ENCODE assay signal across 18 cellular contexts in genomic region chr14:97039717-97040363, GRCh38.
DNase-seq lines count a peak whose midpoint lies in the region; ATAC-seq and TF ChIP-seq lines count a peak whose summit lies in the region.
"Had no signal": no experiment of that assay in that cellular context is flagged by ENCODE, and none has a peak within 500 bp of the region (broad histone marks: within the 10 kb centered on the region; RNA-seq: fewer than 3 reads in every experiment).

No MANE protein-coding gene starts in this region.

- H3F3A ChIP-seq in smooth muscle cell (ENCODE audit: low read depth): no peaks in the 10 kb centered on the region

- POLR2A ChIA-PET in T-cell (lab: Charles Lee): interaction anchor here in 1 of 2 donors (0.6 kb wide), 1 partner anchor 43 kb away, joined by 4 read pairs; no protein-coding TSS in a partner anchor

- H3K79me1 ChIP-seq in neuronal stem cell (ENCODE audit: low read depth, low read length): no peaks in the 10 kb centered on the region

- no peak for TF ChIP-seq POLR2A in NB4 (IDR thresholded peaks at IDR 0.05; ENCODE audit: extremely low read depth, insufficient read length)

- no peaks in the 10 kb centered on the region for H3K36me3 Mint-ChIP-seq in T-cell

- no peak overlapping the region for H2BK12ac ChIP-seq in neuronal stem cell (ENCODE audit: low read length)

- no CpG with 5 or more reads among the region's 1 CpG for WGBS in neuronal stem cell (ENCODE audit: extremely low coverage in 2 of 2, insufficient read length in 2 of 2, insufficient replicate concordance in 1 of 2), 2 donors
- WGBS in smooth muscle cell (ENCODE audit: low lambda C conversion rate): 96% methylated on average over 1 of the region's 1 CpG

- H3K27me3 ChIP-seq in neuronal stem cell (ENCODE audit: control insufficient read depth in 3 of 3, insufficient read depth in 3 of 3, low read depth in 1 of 3, low read length in 3 of 3): no peaks in the 10 kb centered on the region
- H3K27me3 ChIP-seq in smooth muscle cell (ENCODE audit: low read depth): peaks cover 8% of the 10 kb centered on the region
- H3K27me3 ChIP-seq: BE2C had no signal

- TF ChIP-seq CTCF in GM13976 (IDR thresholded peaks at IDR 0.05; ENCODE audit: borderline replicate concordance, control extremely low read depth, extremely low read depth, insufficient read depth, missing control alignments) (no peak), NB4 (IDR thresholded peaks at IDR 0.05; ENCODE audit: low read depth, low read length) (no peak), smooth muscle cell (IDR thresholded peaks at IDR 0.05; ENCODE audit: borderline replicate concordance, insufficient read depth, poor library complexity, severe bottlenecking) (no peak)

- H3K36me3 ChIP-seq in neuronal stem cell (replicated peaks in 1 of 2; ENCODE audit: control insufficient read depth in 2 of 2, insufficient read depth in 2 of 2, low read length in 2 of 2) (no peaks in the 10 kb centered on the region), smooth muscle cell (ENCODE audit: low read depth) (no peaks in the 10 kb centered on the region)
- H3K36me3 ChIP-seq: BE2C had no signal

- no peak overlapping the region for H2BK5ac ChIP-seq in neuronal stem cell (ENCODE audit: low read length)

- H3K79me2 ChIP-seq in smooth muscle cell (ENCODE audit: low read depth): no peaks in the 10 kb centered on the region

- H3K14ac ChIP-seq in neuronal stem cell (ENCODE audit: low read length): no peak overlapping the region

- H2AK5ac ChIP-seq in neuronal stem cell (ENCODE audit: low read depth, low read length): no peak overlapping the region

- H3K4me3 ChIP-seq in NB4 (ENCODE audit: low read depth, low read length): no peak overlapping the region
- no peak overlapping the region for H3K4me3 ChIP-seq in neuronal stem cell (ENCODE audit: low read length in 2 of 2)
- no peak overlapping the region for H3K4me3 ChIP-seq in smooth muscle cell
- H3K4me3 ChIP-seq: A549, GM23248 had no signal

- CTCF ChIA-PET in T-cell (lab: Charles Lee): no interaction called here

- no peak overlapping the region for H4K91ac ChIP-seq in neuronal stem cell (ENCODE audit: low read depth, low read length, poor library complexity)

- H3K9me3 ChIP-seq in neuronal stem cell (replicated peaks in 1 of 2; ENCODE audit: control insufficient read depth in 2 of 2, insufficient read depth in 1 of 2, low read depth in 1 of 2, low read length in 2 of 2) (peaks cover 5 to 9% of the 10 kb centered on the region in 2 donors), smooth muscle cell (replicated peaks; ENCODE audit: low read depth) (no peaks in the 10 kb centered on the region)
- H3K9me3 ChIP-seq: BE2C had no signal

- DNase-seq in GM13976 (ENCODE audit: low spot score): peak; percentile 29
- DNase-seq in NB4 (ENCODE audit: low read depth): peak; percentile 20
- no peak for DNase-seq in neuronal stem cell (ENCODE audit: low spot score)
- no peak for DNase-seq in smooth muscle cell (lab: John Stamatoyannopoulos, UW; ENCODE audit: unreplicated experiment)
- no peak for DNase-seq in T-cell
- DNase-seq: BE2C; CD4-positive, alpha-beta memory T cell; DMS79 treated with DMSO at 0.1 percent for 48 hours; EL; GM23248; Kasumi-1 had no signal

- no peak overlapping the region for H3K18ac ChIP-seq in neuronal stem cell (ENCODE audit: low read length)

- no peak overlapping the region for H3K27ac Mint-ChIP-seq in T-cell
- H3K27ac Mint-ChIP-seq: CD4-positive, alpha-beta memory T cell had no signal

- no peak overlapping the region for H3K4me3 Mint-ChIP-seq in T-cell
- H3K4me3 Mint-ChIP-seq: CD4-positive, alpha-beta memory T cell had no signal

- no peak overlapping the region for H4K8ac ChIP-seq in neuronal stem cell (ENCODE audit: low read depth, low read length)

- no peak overlapping the region for H2AFZ ChIP-seq in neuronal stem cell (ENCODE audit: low read length)
- H2AFZ ChIP-seq in smooth muscle cell (ENCODE audit: low read depth): no peak overlapping the region
- H2AFZ ChIP-seq: GM23248 had no signal

- no peak overlapping the region for H3K27ac ChIP-seq in neuronal stem cell (replicated peaks; ENCODE audit: low read length)
- no peak overlapping the region for H3K27ac ChIP-seq in smooth muscle cell (ENCODE audit: low read depth)
- H3K27ac ChIP-seq: A549, C4-2B, GM23248 had no signal

- peaks cover 0 to 8% of the 10 kb centered on the region in 2 donors for H3K4me1 ChIP-seq in neuronal stem cell (ENCODE audit: control insufficient read depth in 2 of 2, insufficient read depth in 1 of 2, low read depth in 1 of 2, low read length in 2 of 2)
- peaks cover 13% of the 10 kb centered on the region for H3K4me1 ChIP-seq in smooth muscle cell (ENCODE audit: low read depth)
- H3K4me1 ChIP-seq: A549, BE2C had no signal

- no peak overlapping the region for H3K4ac ChIP-seq in neuronal stem cell (ENCODE audit: low read length)

- peaks cover 10 to 21% (median 15%) of the 10 kb centered on the region in 3 donors for H3K9me3 Mint-ChIP-seq in T-cell

- H3K4me2 ChIP-seq in neuronal stem cell (ENCODE audit: insufficient read depth, low read length, poor library complexity, severe bottlenecking) (no peak overlapping the region), smooth muscle cell (no peak overlapping the region)
- H3K4me2 ChIP-seq: A549 had no signal

- H2BK15ac ChIP-seq in neuronal stem cell (ENCODE audit: low read length): no peak overlapping the region

- H3K9ac ChIP-seq in neuronal stem cell (ENCODE audit: low read depth, low read length, poor library complexity): no peak overlapping the region
- H3K9ac ChIP-seq in smooth muscle cell (ENCODE audit: low read depth): no peak overlapping the region
- H3K9ac ChIP-seq: GM23248 had no signal

- H2BK120ac ChIP-seq in neuronal stem cell (ENCODE audit: low read depth, low read length): no peak overlapping the region

- in situ Hi-C loops in GM13976 (cut with MboI; ENCODE audit: low sequenced_read_pairs, unreplicated experiment): no loop called here

- no peaks in the 10 kb centered on the region for H4K20me1 ChIP-seq in smooth muscle cell (ENCODE audit: low read depth)

- peaks cover 24 to 28% of the 10 kb centered on the region in 2 donors for H3K27me3 Mint-ChIP-seq in T-cell

- H3K23ac ChIP-seq in neuronal stem cell (ENCODE audit: low read depth, low read length, poor library complexity): no peak overlapping the region

- H3K4me1 Mint-ChIP-seq in T-cell: no peaks in the 10 kb centered on the region

- peak; percentile 88 for ATAC-seq in GM18868 (IDR thresholded peaks at IDR 0.05; ENCODE audit: unreplicated experiment)
- peak; percentile 65 for ATAC-seq in HG02884 (IDR thresholded peaks at IDR 0.05; ENCODE audit: unreplicated experiment)
- ATAC-seq in GM21360 (IDR thresholded peaks at IDR 0.05; ENCODE audit: unreplicated experiment): no peak
- ATAC-seq in T-cell (replicated peaks in 1 of 4): no peak
- ATAC-seq: A549, HCT116, HepG2 had no signal

Comparison
In these comparisons a context has a peak if more than half of its experiments do, and no peak if none do; other contexts are left out.
1. DNase-seq: peak in GM13976 (single experiment) and NB4 (single experiment); none in neuronal stem cell (single experiment), smooth muscle cell (single experiment) and T-cell (0 of 34).
2. ATAC-seq: peak in GM18868 (single experiment) and HG02884 (single experiment); none in GM21360 (single experiment) and T-cell (0 of 4).